Comparison of ENCODE assay signal across 10 cellular contexts in genomic region chr10:4947635-4948596, GRCh38. TPM values are rescaled to one million over a fixed set of nuclear protein-coding genes. Genes with fewer than 3 reads are reported as not detected.
A peak's percentile ranks its signal among the peaks of the same experiment; 100 is the strongest.
DNase-seq lines count a peak whose midpoint lies in the region; ATAC-seq and TF ChIP-seq lines count a peak whose summit lies in the region.
"Had no signal": no experiment of that assay in that cellular context is flagged by ENCODE, and none has a peak within 500 bp of the region (broad histone marks: within the 10 kb centered on the region; RNA-seq: fewer than 3 reads in every experiment).

No MANE protein-coding gene starts in this region.

- peaks cover 0 to 62% (median 35%) of the 10 kb centered on the region in 4 donors for H3K4me1 ChIP-seq in tibial artery

- ATAC-seq in GM21423 (IDR thresholded peaks at IDR 0.05; ENCODE audit: unreplicated experiment) (no peak), HG03139 (IDR thresholded peaks at IDR 0.05; ENCODE audit: unreplicated experiment) (no peak)
- ATAC-seq: stimulated activated effector memory CD8-positive, alpha-beta T cell treated with anti-CD3 and anti-CD28 coated beads, Interleukin-12 subunit alpha, Interleukin-12 subunit beta, amount 100 ng/mL, for 72 hours had no signal

- peak; percentile 70 for DNase-seq in HT-29 (ENCODE audit: low spot score)
- DNase-seq in cardiac fibroblast (ENCODE audit: low read depth in 2 of 2), result peak; percentile 95 to 99
- peak; percentile 96 for DNase-seq in kidney glomerular epithelial cell (lab: John Stamatoyannopoulos, UW)
- peak; percentile 64 to 78 for DNase-seq in tibial artery
- no peak for DNase-seq in DMS153 (lab: John Stamatoyannopoulos, UW)
- DNase-seq in posterior vena cava (ENCODE audit: low spot score), result no peak
- DNase-seq: SHP77 had no signal

- no peaks in the 10 kb centered on the region for H3K9me3 ChIP-seq in tibial artery

- TF ChIP-seq CTCF in cardiac fibroblast (IDR thresholded peaks at IDR 0.05; ENCODE audit: low read depth, low read length) (no peak), tibial artery (IDR thresholded peaks at IDR 0.05) (no peak)

- no peaks in the 10 kb centered on the region for H3K27me3 ChIP-seq in tibial artery

- H3K36me3 ChIP-seq in tibial artery, result no peaks in the 10 kb centered on the region

- H3K4me3 ChIP-seq in cardiac fibroblast (replicated peaks in 1 of 2; ENCODE audit: low read depth in 2 of 2, low read length in 2 of 2), result no peak overlapping the region
- H3K4me3 ChIP-seq in tibial artery, result no peak overlapping the region

- H3K27ac ChIP-seq in tibial artery, result peak overlapping the region; percentile 79 to 82

- intact Hi-C loops in tibial artery (cut with DNase I; ENCODE audit: low total_unique reads) (loop anchor here (10.0 kb wide), 1 partner anchor 127 kb away; no protein-coding TSS in a partner anchor), posterior vena cava (cut with DNase I) (loop anchor here in 1 of 2 donors (5.0 kb wide), 1 partner anchor 1194 kb away; no protein-coding TSS in a partner anchor)

RNA-seq across cellular contexts. Expression of gene AKR1C1, which starts 15.3 kb away (rescaled TPM):
- total RNA-seq in HT-29 (2014; rRNA removed; shearing (Covaris generic)), result 13.7 and 16.3 TPM in 2 replicates
- total RNA-seq in posterior vena cava, result 10 to 100 TPM; 35.5 to 61.5 TPM

RNA-seq across cellular contexts. Expression of gene AKR1C2, which starts 55.7 kb away (rescaled TPM):
- total RNA-seq in HT-29 (2014; rRNA removed; shearing (Covaris generic)), result 15.5 and 15.8 TPM in 2 replicates
- total RNA-seq in posterior vena cava, result 10 to 100 TPM; 27.1 to 42.7 TPM

Comparison
In these comparisons a context has a peak if more than half of its experiments do, and no peak if none do; other contexts are left out.
1. DNase-seq: peak in HT-29 (single experiment), cardiac fibroblast (2 of 2), kidney glomerular epithelial cell (single experiment) and tibial artery (2 of 2); none in DMS153 (single experiment) and posterior vena cava (single experiment).